14 cellular contexts compared by ENCODE assay signal in the genomic region with DNA sequence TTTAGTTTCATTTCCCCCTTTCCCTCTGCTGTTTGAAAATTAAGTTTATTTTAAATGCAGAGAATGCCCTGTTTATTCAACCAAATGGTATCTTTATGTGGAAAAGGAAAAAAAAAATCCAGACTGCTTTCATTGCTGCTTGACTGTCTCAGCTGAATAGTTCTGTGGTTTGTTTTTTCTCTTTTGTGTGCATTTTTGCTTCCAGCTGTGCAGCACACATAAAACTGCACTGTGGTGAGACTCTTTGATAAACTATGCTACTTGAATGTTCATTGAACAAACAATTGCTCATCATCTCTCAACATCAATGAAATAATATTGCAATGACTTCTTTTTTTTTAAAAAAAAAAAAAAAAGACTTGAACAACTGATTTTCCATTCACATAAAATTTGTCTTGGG.
DNase-seq lines count a peak whose midpoint lies in the region; FAIRE-seq and TF ChIP-seq lines count a peak whose summit lies in the region.
"Had no signal": no experiment of that assay in that cellular context is flagged by ENCODE, and none has a peak within 500 bp of the region (broad histone marks: within the 10 kb centered on the region; RNA-seq: fewer than 3 reads in every experiment).

No MANE protein-coding gene starts in this region.

- no peak overlapping the region for H3K4me3 Mint-ChIP-seq in type B pancreatic cell
- H3K4me3 Mint-ChIP-seq: activated CD4-positive, alpha-beta T cell treated with anti-CD3 and anti-CD28 coated beads, Interleukin-2, amount 10 ng/mL, durations not matched to agents 24 days and 14 days; CD4-positive, alpha-beta T cell had no signal

- H3K36me3 ChIP-seq in OCI-LY1 (ENCODE audit: insufficient read depth, low read length), result no peaks in the 10 kb centered on the region
- H3K36me3 ChIP-seq in osteoblast (ENCODE audit: insufficient read depth, low read length), result no peaks in the 10 kb centered on the region
- H3K36me3 ChIP-seq: prostate gland had no signal

- H3K27ac Mint-ChIP-seq in type B pancreatic cell, result no peak overlapping the region
- H3K27ac Mint-ChIP-seq: activated CD4-positive, alpha-beta T cell treated with anti-CD3 and anti-CD28 coated beads, Interleukin-2, amount 10 ng/mL, durations not matched to agents 24 days and 14 days; CD4-positive, alpha-beta T cell had no signal

- H3K4me2 ChIP-seq in OCI-LY1 (ENCODE audit: low read length) (no peak overlapping the region), osteoblast (ENCODE audit: insufficient read depth, low read length) (peak overlapping the region; percentile 64)

- H3K4me1 Mint-ChIP-seq in type B pancreatic cell (ENCODE audit: unreplicated experiment), result peaks cover 15% of the 10 kb centered on the region
- H3K4me1 Mint-ChIP-seq: activated CD4-positive, alpha-beta T cell treated with anti-CD3 and anti-CD28 coated beads, Interleukin-2, amount 10 ng/mL, durations not matched to agents 24 days and 14 days had no signal

- H3K9me2 ChIP-seq in OCI-LY1 (ENCODE audit: low read depth, low read length), result no peaks in the 10 kb centered on the region

- H3K4me3 ChIP-seq in OCI-LY1 (ENCODE audit: low read depth, low read length, poor library complexity, severe bottlenecking) (no peak overlapping the region), osteoblast (ENCODE audit: insufficient read depth, low read length) (peak overlapping the region; percentile 43)
- H3K4me3 ChIP-seq: prostate gland had no signal

- H3K9me3 ChIP-seq in OCI-LY1 (ENCODE audit: low read length) (no peaks in the 10 kb centered on the region), osteoblast (ENCODE audit: low read depth, low read length) (no peaks in the 10 kb centered on the region)
- H3K9me3 ChIP-seq: prostate gland had no signal

- H4K20me1 ChIP-seq in OCI-LY1 (ENCODE audit: insufficient read depth, low read length) (no peaks in the 10 kb centered on the region), osteoblast (ENCODE audit: insufficient read depth, low read length) (no peaks in the 10 kb centered on the region)

- no peak for FAIRE-seq in D721Med (lab: Jason Lieb, UNC)

- H3K79me2 ChIP-seq in OCI-LY1 (ENCODE audit: insufficient read depth, low read length), result no peaks in the 10 kb centered on the region
- H3K79me2 ChIP-seq in osteoblast (ENCODE audit: insufficient read depth, low read length), result no peaks in the 10 kb centered on the region

- no peaks in the 10 kb centered on the region for H3F3A ChIP-seq in OCI-LY1 (ENCODE audit: insufficient read depth, low read length)

- H3K27ac ChIP-seq in OCI-LY1 (ENCODE audit: low read depth, low read length, poor library complexity, severe bottlenecking), result peak overlapping the region; percentile 38
- no peak overlapping the region for H3K27ac ChIP-seq in osteoblast (ENCODE audit: low read depth, low read length)
- H3K27ac ChIP-seq: prostate gland had no signal

- no peaks in the 10 kb centered on the region for H3K27me3 ChIP-seq in OCI-LY1 (ENCODE audit: insufficient read depth, low read length)
- peaks cover 4% of the 10 kb centered on the region for H3K27me3 ChIP-seq in osteoblast (ENCODE audit: insufficient read depth, low read length)

- H2AFZ ChIP-seq in OCI-LY1 (ENCODE audit: low read length), result no peak overlapping the region
- H2AFZ ChIP-seq in osteoblast (ENCODE audit: low read length), result no peak overlapping the region

- H3K27me3 Mint-ChIP-seq in type B pancreatic cell, result no peaks in the 10 kb centered on the region
- H3K27me3 Mint-ChIP-seq: CD4-positive, alpha-beta T cell had no signal

- H3K9ac ChIP-seq in OCI-LY1 (ENCODE audit: low read length), result no peak overlapping the region

- no peaks in the 10 kb centered on the region for H3K36me3 Mint-ChIP-seq in type B pancreatic cell

- peaks cover 19% of the 10 kb centered on the region for H3K4me1 ChIP-seq in OCI-LY1 (ENCODE audit: insufficient read depth, low read length, severe bottlenecking)
- peaks cover 9% of the 10 kb centered on the region for H3K4me1 ChIP-seq in osteoblast (ENCODE audit: insufficient read depth, low read length)
- H3K4me1 ChIP-seq: prostate gland had no signal

- H3K9me3 Mint-ChIP-seq in type B pancreatic cell, result no peaks in the 10 kb centered on the region
- H3K9me3 Mint-ChIP-seq: activated CD4-positive, alpha-beta T cell treated with anti-CD3 and anti-CD28 coated beads, Interleukin-2, amount 10 ng/mL, durations not matched to agents 24 days and 14 days; CD4-positive, alpha-beta T cell had no signal

- no peak for TF ChIP-seq CTCF in OCI-LY1 (IDR thresholded peaks at IDR 0.05; ENCODE audit: low read length)
- TF ChIP-seq CTCF in osteoblast (IDR thresholded peaks at IDR 0.05; ENCODE audit: extremely low read depth, low read depth, low read length), result no peak
- no peak for TF ChIP-seq CTCF in D721Med (IDR thresholded peaks at IDR 0.05; ENCODE audit: insufficient read depth, missing control alignments)
- TF ChIP-seq CTCF in type B pancreatic cell (conservative IDR thresholded peaks at IDR 0.05), result no peak

- DNase-seq in Daoy (ENCODE audit: low read depth) (peak; percentile 85), epidermal melanocyte (ENCODE audit: insufficient read length, low spot score) (peak; percentile 36), osteoblast (ENCODE audit: insufficient read length, low spot score, missing footprints) (peak; percentile 46), D721Med (ENCODE audit: insufficient read length, low spot score) (no peak), NCI-H1092 (lab: John Stamatoyannopoulos, UW) (no peak), type B pancreatic cell (ENCODE audit: extremely low spot score, unreplicated experiment) (no peak)
- DNase-seq in activated CD4-positive, alpha-beta T cell treated with anti-CD3 and anti-CD28 coated beads, Interleukin-2, amount 50 U/mL, for 48 hours, result no peak
- DNase-seq: activated CD4-positive, alpha-beta T cell treated with anti-CD3 and anti-CD28 coated beads, Interleukin-2, amount 10 ng/mL, durations not matched to agents 24 days and 14 days; CD4-positive, alpha-beta T cell; mesendoderm; stimulated activated CD4-positive, alpha-beta T cell treated with anti-CD3 and anti-CD28 coated beads, Interleukin-2, amount 100 ng/mL, for 24 hours; stimulated activated naive CD4-positive, alpha-beta T cell treated with Interleukin-2 at 50 U/mL for 16 hours had no signal

Comparison
In these comparisons a context has a peak if more than half of its experiments do, and no peak if none do; other contexts are left out.
1. DNase-seq: peak in Daoy (single experiment), epidermal melanocyte (single experiment) and osteoblast (single experiment); none in D721Med (single experiment), activated CD4-positive, alpha-beta T cell treated with anti-CD3 and anti-CD28 coated beads, Interleukin-2, amount 50 U/mL, for 48 hours (0 of 2), NCI-H1092 (single experiment) and type B pancreatic cell (single experiment).